ENCODE assay signal across 26 cellular contexts in the genomic region with DNA sequence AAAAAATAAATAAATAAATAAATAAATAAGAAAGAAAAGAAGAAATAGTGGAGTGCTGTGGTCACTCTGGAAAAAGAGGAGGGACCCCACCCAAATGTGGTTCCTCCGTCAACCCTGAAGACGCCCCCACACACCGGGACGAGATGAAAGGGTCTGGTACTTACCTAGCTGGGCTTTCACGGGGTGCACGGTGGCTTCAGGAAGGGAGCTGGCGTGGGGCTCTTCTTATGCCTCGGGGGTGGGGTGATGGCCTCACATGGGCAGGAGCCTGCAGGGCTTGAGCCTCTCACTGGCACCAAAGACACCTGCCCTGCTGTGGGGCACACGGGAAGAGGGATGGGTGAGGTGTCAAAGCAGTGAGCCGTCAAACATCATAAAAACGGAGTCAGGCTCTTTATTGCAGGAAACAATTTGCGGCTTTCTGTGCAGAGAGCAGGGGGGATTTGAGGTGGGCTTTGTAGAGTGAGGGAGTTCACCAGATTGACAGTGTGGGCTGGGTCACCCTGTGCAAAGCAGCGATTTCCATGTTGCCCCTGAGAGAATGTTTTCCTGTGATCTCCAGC. TPM values are rescaled to one million over a fixed set of nuclear protein-coding genes. Genes with fewer than 3 reads are reported as not detected.
"Had no signal": no experiment of that assay in that cellular context is flagged by ENCODE, and none has a peak within 500 bp of the region (broad histone marks: within the 10 kb centered on the region; RNA-seq: fewer than 3 reads in every experiment).

No MANE protein-coding gene starts in this region.

- H3K36me3 ChIP-seq: right atrium auricular region, spleen, thoracic aorta, uterus had no signal

- H3K27ac ChIP-seq: parathyroid adenoma, right atrium auricular region, thoracic aorta, uterus, VCaP had no signal

- H3K9me3 ChIP-seq: right atrium auricular region, spleen, thoracic aorta, uterus had no signal

- DNase-seq: activated CD4-positive, alpha-beta memory T cell treated with anti-CD3 and anti-CD28 coated beads, Interleukin-2, amount 10 ng/mL, durations not matched to agents 7 days and 5 days; activated CD4-positive, alpha-beta T cell treated with anti-CD3 and anti-CD28 coated beads, Interleukin-2, amount 10 ng/mL, durations not matched to agents 24 days and 14 days; activated CD8-positive, alpha-beta memory T cell treated with anti-CD3 and anti-CD28 coated beads, Interleukin-2, amount 10 ng/mL, durations not matched to agents 7 days and 5 days; activated naive CD8-positive, alpha-beta T cell treated with anti-CD3 and anti-CD28 coated beads, Interleukin-2, amount 50 U/mL, for 24 hours; central memory CD4-positive, alpha-beta T cell; kidney; left colon; spleen; stimulated activated naive CD8-positive, alpha-beta T cell treated with anti-CD3 and anti-CD28 coated beads, Interleukin-15, Interleukin-2, amounts not matched to agents 100 U/mL and 50 U/mL, for 24 hours; SW 1271; T-helper 9 cell; trophoblast cell had no signal

- ATAC-seq: activated CD8-positive, alpha-beta memory T cell treated with anti-CD3 and anti-CD28 coated beads, Interleukin-2, amount 10 ng/mL, durations not matched to agents 7 days and 5 days; activated naive CD8-positive, alpha-beta T cell treated with anti-CD3 and anti-CD28 coated beads, Interleukin-2, amount 50 U/mL, for 24 hours; left colon; stimulated activated naive CD8-positive, alpha-beta T cell treated with anti-CD3 and anti-CD28 coated beads, Interleukin-15, Interleukin-2, amounts not matched to agents 100 U/mL and 50 U/mL, for 24 hours had no signal

- H3K27me3 ChIP-seq: right atrium auricular region, uterus had no signal

- H2AFZ ChIP-seq: parathyroid adenoma had no signal

- H3K4me3 ChIP-seq: right atrium auricular region, spleen, thoracic aorta, uterus had no signal

- FAIRE-seq: endothelial cell of umbilical vein, kidney, TTC549 had no signal

- H3K9ac ChIP-seq: parathyroid adenoma had no signal

- H3K4me1 ChIP-seq: parathyroid adenoma, right atrium auricular region, uterus had no signal

- H3K79me2 ChIP-seq: parathyroid adenoma had no signal

RNA-seq across cellular contexts. Expression of gene KRTAP5-6, which starts 28.0 kb away (rescaled TPM):
- total RNA-seq: activated CD4-positive, alpha-beta memory T cell treated with anti-CD3 and anti-CD28 coated beads, Interleukin-2, amount 10 ng/mL, durations not matched to agents 7 days and 5 days; activated CD4-positive, alpha-beta T cell treated with anti-CD3 and anti-CD28 coated beads, Interleukin-2, amount 10 ng/mL, durations not matched to agents 24 days and 14 days; activated CD8-positive, alpha-beta memory T cell treated with anti-CD3 and anti-CD28 coated beads, Interleukin-2, amount 10 ng/mL, durations not matched to agents 7 days and 5 days; activated T-helper 2 cell treated with anti-CD3 and anti-CD28 coated beads, Interferon-gamma antibody, Interleukin-2, Interleukin-4, amounts not matched to agents 10 μg/mL and 5 μg/mL and 100 μg/mL, durations not matched to agents 14 hours and 24 hours and 36 hours; endothelial cell of umbilical vein; fibroblast of lung; fibroblast of villous mesenchyme; kidney; left colon; mononuclear cell; pulmonary artery endothelial cell; right atrium auricular region; spleen; thoracic aorta; uterus had no signal
- polyA plus RNA-seq: endothelial cell of umbilical vein, esophagus, fibroblast of lung, neural cell, spleen had no signal

RNA-seq across cellular contexts. Expression of gene KRTAP5-5, which starts 39.4 kb away (rescaled TPM):
- total RNA-seq: activated CD4-positive, alpha-beta memory T cell treated with anti-CD3 and anti-CD28 coated beads, Interleukin-2, amount 10 ng/mL, durations not matched to agents 7 days and 5 days; activated CD4-positive, alpha-beta T cell treated with anti-CD3 and anti-CD28 coated beads, Interleukin-2, amount 10 ng/mL, durations not matched to agents 24 days and 14 days; activated CD8-positive, alpha-beta memory T cell treated with anti-CD3 and anti-CD28 coated beads, Interleukin-2, amount 10 ng/mL, durations not matched to agents 7 days and 5 days; activated T-helper 2 cell treated with anti-CD3 and anti-CD28 coated beads, Interferon-gamma antibody, Interleukin-2, Interleukin-4, amounts not matched to agents 10 μg/mL and 5 μg/mL and 100 μg/mL, durations not matched to agents 14 hours and 24 hours and 36 hours; endothelial cell of umbilical vein; fibroblast of lung; fibroblast of villous mesenchyme; kidney; mononuclear cell; pulmonary artery endothelial cell; right atrium auricular region; spleen; thoracic aorta; uterus had no signal
- polyA plus RNA-seq: endothelial cell of umbilical vein, esophagus, fibroblast of lung, neural cell, spleen had no signal

RNA-seq across cellular contexts. Expression of gene KRTAP5-4, which starts 47.1 kb away (rescaled TPM):
- total RNA-seq: activated CD4-positive, alpha-beta memory T cell treated with anti-CD3 and anti-CD28 coated beads, Interleukin-2, amount 10 ng/mL, durations not matched to agents 7 days and 5 days; activated CD4-positive, alpha-beta T cell treated with anti-CD3 and anti-CD28 coated beads, Interleukin-2, amount 10 ng/mL, durations not matched to agents 24 days and 14 days; activated CD8-positive, alpha-beta memory T cell treated with anti-CD3 and anti-CD28 coated beads, Interleukin-2, amount 10 ng/mL, durations not matched to agents 7 days and 5 days; activated T-helper 2 cell treated with anti-CD3 and anti-CD28 coated beads, Interferon-gamma antibody, Interleukin-2, Interleukin-4, amounts not matched to agents 10 μg/mL and 5 μg/mL and 100 μg/mL, durations not matched to agents 14 hours and 24 hours and 36 hours; endothelial cell of umbilical vein; fibroblast of lung; fibroblast of villous mesenchyme; kidney; left colon; mononuclear cell; pulmonary artery endothelial cell; right atrium auricular region; spleen; thoracic aorta; uterus had no signal
- polyA plus RNA-seq: endothelial cell of umbilical vein, esophagus, fibroblast of lung, neural cell, spleen had no signal
